1 cellular context compared by ENCODE assay signal in the genomic region with DNA sequence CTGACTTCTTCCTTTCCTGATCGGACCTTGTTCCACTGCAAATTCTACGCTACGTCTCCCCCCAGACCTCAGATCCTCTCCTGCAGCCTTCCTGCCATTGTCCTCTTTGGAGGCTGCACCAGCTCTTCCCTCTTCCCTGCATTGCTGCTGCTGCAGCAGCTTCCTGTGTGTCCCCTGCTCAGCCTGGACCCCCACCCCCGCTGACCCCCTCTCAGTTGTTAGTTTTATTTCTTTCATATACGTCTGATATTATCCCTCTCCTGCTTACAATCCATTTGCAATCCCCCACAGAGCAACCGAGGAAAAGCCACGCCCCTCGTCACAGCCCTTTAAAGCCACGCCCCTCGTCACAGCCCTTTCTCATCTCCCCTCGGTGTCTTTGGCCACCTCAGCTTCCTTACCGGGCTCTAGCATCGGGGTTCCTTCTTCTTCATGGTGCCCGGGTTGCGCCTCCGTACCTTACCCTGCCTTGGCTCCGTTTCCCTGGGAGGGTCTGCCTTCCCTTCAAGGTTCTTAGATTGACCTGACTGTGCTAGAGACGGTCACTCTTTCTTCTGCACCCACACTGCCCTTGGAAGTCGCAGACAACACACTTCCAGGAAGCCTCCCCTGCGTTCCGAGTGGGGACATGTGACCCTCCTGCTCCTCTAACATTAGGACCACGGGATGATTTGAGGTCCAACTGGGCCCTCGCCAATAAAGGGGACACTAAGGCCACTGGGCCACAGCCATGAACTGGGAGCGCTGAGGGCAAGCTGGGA.
TF ChIP-seq lines count a peak whose summit lies in the region.

No MANE protein-coding gene starts in this region.

TF ChIP-seq in HepG2, 621 proteins besides CTCF, POLR2A, EP300 and RAD21:
- no peak for TF ChIP-seq HES4 (CRISPR knock-in tag; IDR thresholded peaks at IDR 0.05; ENCODE audit: borderline replicate concordance)
